Comparison of ENCODE assay signal across 1 cellular context in genomic region chr1:61254629-61255323, GRCh38.
TF ChIP-seq lines count a peak whose summit lies in the region.

No MANE protein-coding gene starts in this region.

TF ChIP-seq in HEK293, 187 proteins besides CTCF, POLR2A, EP300 and RAD21 (continued from another document):
- no peak for TF ChIP-seq HIC1 (tag by site-specific recombination; IDR thresholded peaks at IDR 0.05)
- TF ChIP-seq ZBTB10 (tag by site-specific recombination; IDR thresholded peaks at IDR 0.05): no peak
- no peak for TF ChIP-seq ZNF510 (tag by site-specific recombination; IDR thresholded peaks at IDR 0.05; ENCODE audit: insufficient replicate concordance)
- no peak for TF ChIP-seq ZNF600 (tag by site-specific recombination; IDR thresholded peaks at IDR 0.05)
- 0 out of 2 replicates have a peak, but pooled peaks have one; percentile 40 for TF ChIP-seq PRDM6 (tag by site-specific recombination; IDR thresholded peaks at IDR 0.05)
- TF ChIP-seq MZF1 (tag by site-specific recombination; IDR thresholded peaks at IDR 0.05; ENCODE audit: borderline replicate concordance): peak; percentile 71; the same call in 1 of the 2 replicates
- TF ChIP-seq ZNF521 (tag by site-specific recombination; IDR thresholded peaks at IDR 0.05): no peak
- peak; percentile 57; the same call in 1 of the 2 replicates for TF ChIP-seq OSR2 (tag by site-specific recombination; IDR thresholded peaks at IDR 0.05)
- no peak for TF ChIP-seq ZNF302 (tag by site-specific recombination; IDR thresholded peaks at IDR 0.05; ENCODE audit: low read depth)
- TF ChIP-seq ZBTB21 (tag by site-specific recombination; IDR thresholded peaks at IDR 0.05): 0 out of 2 replicates have a peak, but pooled peaks have one; percentile 19
- no peak for TF ChIP-seq ZNF488 (tag by site-specific recombination; IDR thresholded peaks at IDR 0.05)
- TF ChIP-seq ZNF621 (tag by site-specific recombination; IDR thresholded peaks at IDR 0.05): no peak
- TF ChIP-seq ZNF776 (tag by site-specific recombination; IDR thresholded peaks at IDR 0.05; ENCODE audit: borderline replicate concordance): no peak
- no peak for TF ChIP-seq ZNF280C (tag by site-specific recombination; IDR thresholded peaks at IDR 0.05)
- no peak; the same call in 1 of the 2 replicates for TF ChIP-seq FEZF1 (tag by site-specific recombination; IDR thresholded peaks at IDR 0.05)
- TF ChIP-seq ZBTB20 (tag by site-specific recombination; IDR thresholded peaks at IDR 0.05): peak; percentile 79; the same call in 1 of the 2 replicates
- no peak for TF ChIP-seq IKZF3 (tag by site-specific recombination; IDR thresholded peaks at IDR 0.05)
- peak; percentile 11 for TF ChIP-seq KLF10 (tag by site-specific recombination; IDR thresholded peaks at IDR 0.05)
- TF ChIP-seq ZNF280D (tag by site-specific recombination; IDR thresholded peaks at IDR 0.05): no peak
- TF ChIP-seq ZNF830 (tag by site-specific recombination; IDR thresholded peaks at IDR 0.05; ENCODE audit: low read depth): no peak
- no peak for TF ChIP-seq ZNF26 (tag by site-specific recombination; IDR thresholded peaks at IDR 0.05)
- TF ChIP-seq SCRT1 (tag by site-specific recombination; IDR thresholded peaks at IDR 0.05; ENCODE audit: borderline replicate concordance): no peak
- TF ChIP-seq ZSCAN23 (tag by site-specific recombination; IDR thresholded peaks at IDR 0.05): no peak
- TF ChIP-seq ZNF560 (tag by site-specific recombination; IDR thresholded peaks at IDR 0.05; ENCODE audit: borderline replicate concordance): no peak
- TF ChIP-seq EGR2 (tag by site-specific recombination; IDR thresholded peaks at IDR 0.05; ENCODE audit: low read depth): no peak
- no peak for TF ChIP-seq TSHZ1 (tag by site-specific recombination; IDR thresholded peaks at IDR 0.05; ENCODE audit: borderline replicate concordance)
- TF ChIP-seq ZNF157 (tag by site-specific recombination; IDR thresholded peaks at IDR 0.05): no peak
- TF ChIP-seq ZNF623 (tag by site-specific recombination; IDR thresholded peaks at IDR 0.05): no peak
- TF ChIP-seq ZBTB8A (tag by site-specific recombination; IDR thresholded peaks at IDR 0.05): 0 out of 2 replicates have a peak, but pooled peaks have one; percentile 9
- no peak for TF ChIP-seq ZSCAN4 (tag by site-specific recombination; IDR thresholded peaks at IDR 0.05)
- no peak for TF ChIP-seq KLF9 (tag by site-specific recombination; IDR thresholded peaks at IDR 0.05; ENCODE audit: low read depth)
- TF ChIP-seq ZSCAN18 (tag by site-specific recombination; IDR thresholded peaks at IDR 0.05): no peak
- TF ChIP-seq ZNF121 (tag by site-specific recombination; IDR thresholded peaks at IDR 0.05): no peak
- no peak for TF ChIP-seq ZEB2 (tag by site-specific recombination; IDR thresholded peaks at IDR 0.05)
- no peak for TF ChIP-seq ZNF23 (tag by site-specific recombination; IDR thresholded peaks at IDR 0.05; ENCODE audit: borderline replicate concordance)
- TF ChIP-seq ZSCAN16 (tag by site-specific recombination; IDR thresholded peaks at IDR 0.05): no peak
- no peak for TF ChIP-seq ZBTB1 (tag by site-specific recombination; IDR thresholded peaks at IDR 0.05)
- no peak for TF ChIP-seq ZNF174 (tag by site-specific recombination; IDR thresholded peaks at IDR 0.05)
